In the genomic region with DNA sequence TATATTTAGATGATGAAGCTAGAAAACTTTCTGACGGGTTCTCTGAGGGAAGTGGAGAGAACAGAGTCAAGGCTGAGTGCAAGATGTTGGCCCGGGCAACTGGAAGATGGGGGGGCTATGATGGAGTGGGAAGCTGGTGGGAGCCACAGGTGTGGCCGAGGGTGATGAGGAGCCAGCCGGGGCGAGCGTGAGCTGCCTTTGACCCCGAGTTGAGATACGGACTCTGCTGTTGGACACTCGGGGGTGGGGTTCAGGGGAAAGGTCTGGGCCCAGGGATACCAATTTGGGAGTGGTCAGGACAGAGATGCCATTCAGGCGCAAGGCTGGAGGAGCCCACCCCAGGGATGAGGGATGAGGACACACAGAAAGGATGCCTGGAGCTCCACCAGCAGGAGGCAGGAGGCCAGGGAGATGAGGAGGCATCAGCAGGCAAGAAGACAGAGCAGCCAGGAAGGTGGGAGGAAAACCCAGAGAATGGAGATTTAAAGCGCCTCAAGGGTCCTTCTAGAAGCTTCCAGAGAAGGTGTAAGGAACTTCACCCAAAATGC, we compare ENCODE assay signal across 18 cellular contexts. TPM values are rescaled to one million over a fixed set of nuclear protein-coding genes. Genes with fewer than 3 reads are reported as not detected.
DNase-seq lines count a peak whose midpoint lies in the region; ATAC-seq and TF ChIP-seq lines count a peak whose summit lies in the region.
"Had no signal": no experiment of that assay in that cellular context is flagged by ENCODE, and none has a peak within 500 bp of the region (broad histone marks: within the 10 kb centered on the region; RNA-seq: fewer than 3 reads in every experiment).

No MANE protein-coding gene starts in this region.

- no peaks in the 10 kb centered on the region for H3K9me3 ChIP-seq in right cardiac atrium (ENCODE audit: control insufficient read depth, low read length)
- no peaks in the 10 kb centered on the region for H3K9me3 ChIP-seq in right atrium auricular region
- H3K9me3 ChIP-seq in hepatocyte (ENCODE audit: low read depth) = no peaks in the 10 kb centered on the region

- H3K4me3 ChIP-seq in right cardiac atrium (ENCODE audit: low read length) (no peak overlapping the region), right atrium auricular region (no peak overlapping the region), fibroblast of pulmonary artery (replicated peaks; ENCODE audit: low read depth, low read length) (no peak overlapping the region), retinal pigment epithelial cell (ENCODE audit: low read length) (no peak overlapping the region), hepatocyte (no peak overlapping the region)
- H3K4me3 ChIP-seq: coronary artery had no signal

- WGBS in right cardiac atrium = 90% methylated on average over 11 of the region's 11 CpGs
- WGBS in hepatocyte (ENCODE audit: low lambda C conversion rate, missing lambda C conversion rate) = 95% methylated on average over 11 of the region's 11 CpGs

- intact Hi-C loops in right cardiac atrium (cut with DNase I) = no loop called here

- H3K4me1 ChIP-seq in right cardiac atrium (ENCODE audit: control insufficient read depth, insufficient read depth, low read length) (peaks cover 11% of the 10 kb centered on the region), right atrium auricular region (peaks cover 0 to 44% of the 10 kb centered on the region in 2 donors), hepatocyte (ENCODE audit: insufficient read depth) (peaks cover 27% of the 10 kb centered on the region)

- no peak for TF ChIP-seq CTCF in right atrium auricular region (IDR thresholded peaks at IDR 0.05)
- TF ChIP-seq CTCF in fibroblast of pulmonary artery (IDR thresholded peaks at IDR 0.05; ENCODE audit: low read length, missing control alignments) = peak; percentile 4
- TF ChIP-seq CTCF in retinal pigment epithelial cell (conservative IDR thresholded peaks at IDR 0.05; ENCODE audit: low read depth, low read length) = peak; percentile 14
- TF ChIP-seq CTCF in hepatocyte (IDR thresholded peaks at IDR 0.05; ENCODE audit: poor library complexity) = no peak

- H4K20me1 ChIP-seq in hepatocyte (ENCODE audit: insufficient read depth, poor library complexity, severe bottlenecking) = no peaks in the 10 kb centered on the region

- DNase-seq in right cardiac atrium (peak in 2 of 3 donors; percentile 29 to 30), right atrium auricular region (ENCODE audit: low spot score) (no peak), fibroblast of pulmonary artery (ENCODE audit: low read depth) (no peak), retinal pigment epithelial cell (ENCODE audit: low read depth) (no peak), superior temporal gyrus (ENCODE audit: extremely low spot score) (no peak), hepatocyte (ENCODE audit: low spot score) (no peak)
- no peak for DNase-seq in stimulated activated CD4-positive, alpha-beta T cell treated with anti-CD3 and anti-CD28 coated beads, Interleukin-2, amount 100 ng/mL, for 48 hours
- DNase-seq in activated naive CD8-positive, alpha-beta T cell treated with anti-CD3 and anti-CD28 coated beads for 36 hours = no peak
- DNase-seq: activated T-cell treated with anti-CD3 and anti-CD28 coated beads, Interleukin-2, amount 50 U/mL, for 48 hours; Calu3; EL; immature natural killer cell; NCI-H524 treated with DMSO at 0.1 percent for 48 hours; stimulated activated naive CD4-positive, alpha-beta T cell treated with Interleukin-2 at 50 U/mL for 16 hours; T-helper 9 cell had no signal

- peaks cover 15% of the 10 kb centered on the region for H3K36me3 Mint-ChIP-seq in activated naive CD8-positive, alpha-beta T cell treated with anti-CD3 and anti-CD28 coated beads for 36 hours
- H3K36me3 Mint-ChIP-seq: activated naive CD4-positive, alpha-beta T cell treated with anti-CD3 and anti-CD28 coated beads, Interleukin-2, amount 50 U/mL, for 72 hours; immature natural killer cell had no signal

- no peak overlapping the region for H3K27ac ChIP-seq in right cardiac atrium (ENCODE audit: low read length)
- no peak overlapping the region for H3K27ac ChIP-seq in right atrium auricular region
- no peak overlapping the region for H3K27ac ChIP-seq in hepatocyte
- H3K27ac ChIP-seq: coronary artery had no signal

- H3K79me2 ChIP-seq in hepatocyte = peaks cover 65% of the 10 kb centered on the region

- no peaks in the 10 kb centered on the region for H3K27me3 ChIP-seq in right cardiac atrium (ENCODE audit: control insufficient read depth, insufficient read depth)
- H3K27me3 ChIP-seq in right atrium auricular region = no peaks in the 10 kb centered on the region
- H3K27me3 ChIP-seq in hepatocyte = no peaks in the 10 kb centered on the region

- no peak overlapping the region for H3K27ac Mint-ChIP-seq in activated naive CD8-positive, alpha-beta T cell treated with anti-CD3 and anti-CD28 coated beads for 36 hours
- H3K27ac Mint-ChIP-seq: immature natural killer cell had no signal

- H3K4me3 Mint-ChIP-seq in activated naive CD8-positive, alpha-beta T cell treated with anti-CD3 and anti-CD28 coated beads for 36 hours = no peak overlapping the region

- no peak overlapping the region for H2AFZ ChIP-seq in hepatocyte

- no peaks in the 10 kb centered on the region for H3K9me3 Mint-ChIP-seq in activated naive CD8-positive, alpha-beta T cell treated with anti-CD3 and anti-CD28 coated beads for 36 hours
- H3K9me3 Mint-ChIP-seq: activated naive CD4-positive, alpha-beta T cell treated with anti-CD3 and anti-CD28 coated beads, Interleukin-2, amount 50 U/mL, for 72 hours; immature natural killer cell had no signal

- no peak for ATAC-seq in right cardiac atrium
- ATAC-seq: activated CD4-positive, CD25-positive, alpha-beta regulatory T cell treated with anti-CD3 and anti-CD28 coated beads, Interleukin-2, amount 50 U/mL, for 24 hours; activated naive CD4-positive, alpha-beta T cell treated with anti-CD3 and anti-CD28 coated beads, Interleukin-2, amount 50 U/mL, for 72 hours had no signal

- H3K36me3 ChIP-seq in right atrium auricular region = no peaks in the 10 kb centered on the region
- H3K36me3 ChIP-seq in hepatocyte (replicated peaks; ENCODE audit: insufficient read depth, low read depth) = no peaks in the 10 kb centered on the region

- H3K9me2 ChIP-seq in hepatocyte (replicated peaks; ENCODE audit: insufficient read depth) = no peaks in the 10 kb centered on the region

- peaks cover 14% of the 10 kb centered on the region for H3K4me1 Mint-ChIP-seq in activated naive CD8-positive, alpha-beta T cell treated with anti-CD3 and anti-CD28 coated beads for 36 hours

- H3K27me3 Mint-ChIP-seq in activated naive CD8-positive, alpha-beta T cell treated with anti-CD3 and anti-CD28 coated beads for 36 hours = no peaks in the 10 kb centered on the region

- no peak overlapping the region for H3K4me2 ChIP-seq in hepatocyte

RNA-seq across cellular contexts. Expression of gene SCARB1, which starts 9.0 kb away (rescaled TPM):
- total RNA-seq in right cardiac atrium = 10 to 100 TPM; 15.7 to 22.9 (median 20.0) TPM
- 17.0 TPM for polyA plus RNA-seq in right cardiac atrium
- 10 to 100 TPM; 14.9 to 22.6 TPM for total RNA-seq in right atrium auricular region
- total RNA-seq in activated naive CD8-positive, alpha-beta T cell treated with anti-CD3 and anti-CD28 coated beads for 36 hours = 10 to 100 TPM; 40.3 to 43.8 TPM
- 50.4 and 51.5 TPM in 2 replicates for total RNA-seq in hepatocyte
- polyA plus RNA-seq in hepatocyte = 68.1 and 90.0 TPM in 2 replicates

RNA-seq across cellular contexts. Expression of gene UBC, which starts 59.7 kb away (rescaled TPM):
- 1,000 to 10,000 TPM; 1,045 to 1,141 (median 1,055) TPM for total RNA-seq in right cardiac atrium
- 1,140 TPM for polyA plus RNA-seq in right cardiac atrium
- 1,000 to 10,000 TPM in 1 of 2 donors, 100 to 1,000 TPM in 1; 938 to 1,145 TPM for total RNA-seq in right atrium auricular region
- 100 to 1,000 TPM; 927 to 944 TPM for total RNA-seq in activated naive CD8-positive, alpha-beta T cell treated with anti-CD3 and anti-CD28 coated beads for 36 hours
- total RNA-seq in hepatocyte = 1,410 and 1,439 TPM in 2 replicates
- 1,142 and 1,267 TPM in 2 replicates for polyA plus RNA-seq in hepatocyte

Comparison
In these comparisons a context has a peak if more than half of its experiments do, and no peak if none do; other contexts are left out.
1. DNase-seq: peak in right cardiac atrium (2 of 3); none in right atrium auricular region (single experiment), fibroblast of pulmonary artery (single experiment), retinal pigment epithelial cell (single experiment), stimulated activated CD4-positive, alpha-beta T cell treated with anti-CD3 and anti-CD28 coated beads, Interleukin-2, amount 100 ng/mL, for 48 hours (0 of 2), superior temporal gyrus (single experiment), activated naive CD8-positive, alpha-beta T cell treated with anti-CD3 and anti-CD28 coated beads for 36 hours (single experiment) and hepatocyte (single experiment).
2. CTCF ChIP-seq: peak in fibroblast of pulmonary artery (single experiment) and retinal pigment epithelial cell (single experiment); none in right atrium auricular region (0 of 2) and hepatocyte (single experiment).